Comparison of ENCODE assay signal across 1 cellular context in genomic region chr2:240821429-240821778, GRCh38.
TF ChIP-seq lines count a peak whose summit lies in the region.

No MANE protein-coding gene starts in this region.

TF ChIP-seq in neural cell, 6 proteins besides CTCF, POLR2A, EP300 and RAD21:
- no peak for TF ChIP-seq REST (IDR thresholded peaks at IDR 0.05; ENCODE audit: borderline replicate concordance)
- no peak for TF ChIP-seq POLR2AphosphoS5 (IDR thresholded peaks at IDR 0.05)
- no peak for TF ChIP-seq MXI1 (conservative IDR thresholded peaks at IDR 0.05; ENCODE audit: poor library complexity, severe bottlenecking)
- no peak for TF ChIP-seq SMC3 (conservative IDR thresholded peaks at IDR 0.05; ENCODE audit: poor library complexity)
